In the genomic region with DNA sequence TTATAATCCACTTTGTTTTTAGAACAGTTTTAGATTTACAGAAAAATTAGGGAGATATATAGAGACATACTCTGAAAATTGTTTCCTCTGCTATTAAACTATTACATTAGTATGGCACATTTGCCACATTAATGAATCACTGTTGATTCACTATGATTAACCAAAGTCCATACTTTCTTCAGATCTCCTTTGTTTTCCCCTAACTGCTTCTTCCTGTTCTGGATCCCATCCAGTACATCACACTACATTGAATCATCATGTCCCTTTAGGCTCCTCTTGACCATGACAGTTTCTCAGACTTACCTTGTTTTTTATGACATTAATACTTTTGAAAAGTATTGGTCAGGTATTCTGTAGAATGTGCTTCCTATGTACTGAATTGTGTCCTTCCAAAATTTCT, we compare ENCODE assay signal across 19 cellular contexts.
DNase-seq lines count a peak whose midpoint lies in the region; ATAC-seq and TF ChIP-seq lines count a peak whose summit lies in the region.
"Had no signal": no experiment of that assay in that cellular context is flagged by ENCODE, and none has a peak within 500 bp of the region (broad histone marks: within the 10 kb centered on the region; RNA-seq: fewer than 3 reads in every experiment).

No MANE protein-coding gene starts in this region.

- ATAC-seq in GM18870 (IDR thresholded peaks at IDR 0.05; ENCODE audit: unreplicated experiment): no peak
- ATAC-seq in naive thymus-derived CD4-positive, alpha-beta T cell: no peak
- ATAC-seq: activated CD8-positive, alpha-beta T cell treated with anti-CD3 and anti-CD28 coated beads, Interleukin-2, amount 10 ng/mL, durations not matched to agents 7 days and 5 days; activated T-helper 17 cell treated with anti-CD3 and anti-CD28 coated beads, Interleukin-2, amount 50 U/mL, for 72 hours; stimulated activated naive CD8-positive, alpha-beta T cell treated with anti-CD3 and anti-CD28 coated beads, Interleukin-15, amount 100 ng/mL, for 72 hours had no signal

- POLR2A ChIA-PET in naive thymus-derived CD4-positive, alpha-beta T cell (lab: Charles Lee): no interaction called here

- H3K4me3 ChIP-seq in brain microvascular endothelial cell (ENCODE audit: low read depth, low read length): no peak overlapping the region
- no peak overlapping the region for H3K4me3 ChIP-seq in naive thymus-derived CD4-positive, alpha-beta T cell (ENCODE audit: low read length)
- H3K4me3 ChIP-seq: coronary artery, lung, vagina had no signal

- H3K36me3 Mint-ChIP-seq in naive thymus-derived CD4-positive, alpha-beta T cell: no peaks in the 10 kb centered on the region

- intact Hi-C loops in naive thymus-derived CD4-positive, alpha-beta T cell (cut with micrococcal nuclease): no loop called here

- peaks cover 0 to 5% (median 0%) of the 10 kb centered on the region in 5 donors for H3K27me3 Mint-ChIP-seq in naive thymus-derived CD4-positive, alpha-beta T cell
- H3K27me3 Mint-ChIP-seq: stimulated activated naive CD8-positive, alpha-beta T cell treated with anti-CD3 and anti-CD28 coated beads, Interleukin-15, amount 100 ng/mL, for 72 hours had no signal

- no peaks in the 10 kb centered on the region for H3K9me3 ChIP-seq in naive thymus-derived CD4-positive, alpha-beta T cell (ENCODE audit: control insufficient read depth in 2 of 3, low read length in 3 of 3)
- H3K9me3 ChIP-seq: vagina had no signal

- H3K27ac ChIP-seq in brain microvascular endothelial cell: peak overlapping the region; percentile 88
- H3K27ac ChIP-seq in naive thymus-derived CD4-positive, alpha-beta T cell (ENCODE audit: low read depth, low read length): no peak overlapping the region
- H3K27ac ChIP-seq: coronary artery, vagina had no signal

- H3K27me3 ChIP-seq in brain microvascular endothelial cell (replicated peaks): no peaks in the 10 kb centered on the region
- no peaks in the 10 kb centered on the region for H3K27me3 ChIP-seq in naive thymus-derived CD4-positive, alpha-beta T cell (ENCODE audit: control insufficient read depth in 2 of 2, insufficient read depth in 2 of 2, low read length in 2 of 2)
- H3K27me3 ChIP-seq: vagina had no signal

- H3K9me3 Mint-ChIP-seq in naive thymus-derived CD4-positive, alpha-beta T cell: peaks cover 0 to 9% (median 2%) of the 10 kb centered on the region in 11 donors

- H3K4me1 ChIP-seq in naive thymus-derived CD4-positive, alpha-beta T cell (ENCODE audit: control insufficient read depth in 2 of 2, insufficient read depth in 2 of 2, low read length in 2 of 2): no peaks in the 10 kb centered on the region
- H3K4me1 ChIP-seq: vagina had no signal

- in situ Hi-C loops in brain microvascular endothelial cell (cut with HindIII; ENCODE audit: low pct_ligation_motif_present, low sequenced_read_pairs): no loop called here

- H3K4me1 Mint-ChIP-seq in naive thymus-derived CD4-positive, alpha-beta T cell: no peaks in the 10 kb centered on the region
- H3K4me1 Mint-ChIP-seq: activated T-helper 17 cell treated with anti-CD3 and anti-CD28 coated beads, Interleukin-2, amount 50 U/mL, for 72 hours; stimulated activated naive CD8-positive, alpha-beta T cell treated with anti-CD3 and anti-CD28 coated beads, Interleukin-15, amount 100 ng/mL, for 72 hours had no signal

- CTCF ChIA-PET in naive thymus-derived CD4-positive, alpha-beta T cell (lab: Charles Lee): no interaction called here

- no peak overlapping the region for H3K4me3 Mint-ChIP-seq in naive thymus-derived CD4-positive, alpha-beta T cell
- H3K4me3 Mint-ChIP-seq: activated CD8-positive, alpha-beta T cell treated with anti-CD3 and anti-CD28 coated beads, Interleukin-2, amount 10 ng/mL, durations not matched to agents 7 days and 5 days; activated T-helper 17 cell treated with anti-CD3 and anti-CD28 coated beads, Interleukin-2, amount 50 U/mL, for 72 hours; nephron; stimulated activated naive CD8-positive, alpha-beta T cell treated with anti-CD3 and anti-CD28 coated beads, Interleukin-15, amount 100 ng/mL, for 72 hours had no signal

- peak; percentile 32 for DNase-seq in AG08395 (ENCODE audit: low spot score)
- DNase-seq in HT1080 (ENCODE audit: low read depth): peak; percentile 92
- peak; percentile 61 for DNase-seq in brain microvascular endothelial cell
- DNase-seq in glomerular visceral epithelial cell (ENCODE audit: extremely low spot score): peak; percentile 54
- no peak for DNase-seq in naive thymus-derived CD4-positive, alpha-beta T cell
- no peak for DNase-seq in D341Med (ENCODE audit: low spot score)
- DNase-seq in NCI-H774 (lab: John Stamatoyannopoulos, UW): no peak
- DNase-seq: activated CD8-positive, alpha-beta T cell treated with anti-CD3 and anti-CD28 coated beads, Interleukin-2, amount 10 ng/mL, durations not matched to agents 7 days and 5 days; amniotic stem cell; COR-L47; NCI-H187; NCI-H446 treated with DMSO at 0.1 percent for 48 hours; stimulated activated naive CD8-positive, alpha-beta T cell treated with anti-CD3 and anti-CD28 coated beads, Interleukin-15, amount 100 ng/mL, for 72 hours had no signal

- no peak overlapping the region for H3K27ac Mint-ChIP-seq in naive thymus-derived CD4-positive, alpha-beta T cell
- H3K27ac Mint-ChIP-seq: activated CD8-positive, alpha-beta T cell treated with anti-CD3 and anti-CD28 coated beads, Interleukin-2, amount 10 ng/mL, durations not matched to agents 7 days and 5 days; activated T-helper 17 cell treated with anti-CD3 and anti-CD28 coated beads, Interleukin-2, amount 50 U/mL, for 72 hours; stimulated activated naive CD8-positive, alpha-beta T cell treated with anti-CD3 and anti-CD28 coated beads, Interleukin-15, amount 100 ng/mL, for 72 hours had no signal

- no peak for TF ChIP-seq CTCF in brain microvascular endothelial cell (IDR thresholded peaks at IDR 0.05; ENCODE audit: low read depth, low read length, missing control alignments)

- H3K36me3 ChIP-seq in brain microvascular endothelial cell (replicated peaks): no peaks in the 10 kb centered on the region
- H3K36me3 ChIP-seq in naive thymus-derived CD4-positive, alpha-beta T cell (ENCODE audit: control insufficient read depth in 2 of 3, insufficient read depth in 3 of 3, low read length in 3 of 3): no peaks in the 10 kb centered on the region
- H3K36me3 ChIP-seq: vagina had no signal

Comparison
In these comparisons a context has a peak if more than half of its experiments do, and no peak if none do; other contexts are left out.
1. DNase-seq: peak in AG08395 (single experiment), HT1080 (single experiment), brain microvascular endothelial cell (single experiment) and glomerular visceral epithelial cell (single experiment); none in naive thymus-derived CD4-positive, alpha-beta T cell (0 of 9), D341Med (single experiment) and NCI-H774 (single experiment).